ENCODE assay signal across 12 cellular contexts in genomic region chr11:96097844-96098421, GRCh38.
A peak's percentile ranks its signal among the peaks of the same experiment; 100 is the strongest.
DNase-seq lines count a peak whose midpoint lies in the region; ATAC-seq, FAIRE-seq and TF ChIP-seq lines count a peak whose summit lies in the region.
"Had no signal": no experiment of that assay in that cellular context is flagged by ENCODE, and none has a peak within 500 bp of the region (broad histone marks: within the 10 kb centered on the region; RNA-seq: fewer than 3 reads in every experiment).

No MANE protein-coding gene starts in this region.

- no peaks in the 10 kb centered on the region for H3K9me3 ChIP-seq in CD4-positive, alpha-beta T cell (ENCODE audit: control insufficient read depth, low read length)
- no peaks in the 10 kb centered on the region for H3K9me3 ChIP-seq in parathyroid adenoma (ENCODE audit: control insufficient read depth, low read length)
- H3K9me3 ChIP-seq: BLaER1 treated with 17β-estradiol and CSF1 and Interleukin-3, amounts not matched to agents 10 nM and 100 nM had no signal

- H3K27ac ChIP-seq in CD4-positive, alpha-beta T cell (ENCODE audit: low read depth, low read length), result no peak overlapping the region
- peak overlapping the region; percentile 72 for H3K27ac ChIP-seq in parathyroid adenoma

- peak overlapping the region; percentile 56 for H2AFZ ChIP-seq in parathyroid adenoma

- no peaks in the 10 kb centered on the region for H3K27me3 ChIP-seq in CD4-positive, alpha-beta T cell (ENCODE audit: control insufficient read depth, insufficient read depth, low read length)
- no peaks in the 10 kb centered on the region for H3K27me3 ChIP-seq in parathyroid adenoma (ENCODE audit: control insufficient read depth, insufficient read depth, low read length)
- H3K27me3 ChIP-seq: BLaER1 treated with 17β-estradiol and CSF1 and Interleukin-3, amounts not matched to agents 10 nM and 100 nM had no signal

- intact Hi-C loops in CD4-positive, alpha-beta T cell (cut with DNase I, micrococcal nuclease), result no loop called here

- peak overlapping the region; percentile 67 for H3K27ac Mint-ChIP-seq in CD4-positive, alpha-beta T cell
- H3K27ac Mint-ChIP-seq: activated CD8-positive, alpha-beta T cell treated with anti-CD3 and anti-CD28 coated beads, Interleukin-2, amount 10 ng/mL, durations not matched to agents 7 days and 5 days had no signal

- no peak for ATAC-seq in CD4-positive, alpha-beta T cell (ENCODE audit: poor library complexity)
- no peak for ATAC-seq in HG03432 (IDR thresholded peaks at IDR 0.05; ENCODE audit: unreplicated experiment)
- ATAC-seq: activated CD8-positive, alpha-beta T cell treated with anti-CD3 and anti-CD28 coated beads, Interleukin-2, amount 10 ng/mL, durations not matched to agents 7 days and 5 days had no signal

- CTCF ChIA-PET in CD4-positive, alpha-beta T cell (lab: Charles Lee), result no interaction called here

- TF ChIP-seq CTCF in CD4-positive, alpha-beta T cell (IDR thresholded peaks at IDR 0.05), result no peak
- TF ChIP-seq CTCF in fibroblast of the aortic adventitia (IDR thresholded peaks at IDR 0.05; ENCODE audit: insufficient read depth, low read length) (no peak), parathyroid adenoma (IDR thresholded peaks at IDR 0.05) (no peak)

- no peak overlapping the region for H3K4me2 ChIP-seq in parathyroid adenoma (ENCODE audit: low read length)

- H3K36me3 ChIP-seq in parathyroid adenoma (ENCODE audit: control insufficient read depth, insufficient read depth, low read length), result no peaks in the 10 kb centered on the region

- no peak overlapping the region for H3K9ac ChIP-seq in parathyroid adenoma

- H3K36me3 Mint-ChIP-seq in CD4-positive, alpha-beta T cell (ENCODE audit: low read depth), result peaks cover 53% of the 10 kb centered on the region

- peaks cover 67% of the 10 kb centered on the region for H3K4me1 Mint-ChIP-seq in CD4-positive, alpha-beta T cell (ENCODE audit: low read depth)

- no peaks in the 10 kb centered on the region for H3K79me2 ChIP-seq in parathyroid adenoma

- H3K4me3 Mint-ChIP-seq in CD4-positive, alpha-beta T cell, result no peak overlapping the region
- H3K4me3 Mint-ChIP-seq: activated CD8-positive, alpha-beta T cell treated with anti-CD3 and anti-CD28 coated beads, Interleukin-2, amount 10 ng/mL, durations not matched to agents 7 days and 5 days had no signal

- POLR2A ChIA-PET in CD4-positive, alpha-beta T cell (lab: Charles Lee), result no interaction called here

- no peak overlapping the region for H3K4me3 ChIP-seq in fibroblast of the aortic adventitia (ENCODE audit: low read depth, low read length)
- H3K4me3 ChIP-seq in parathyroid adenoma (ENCODE audit: low read depth, low read length), result no peak overlapping the region
- H3K4me3 ChIP-seq: BLaER1 treated with 17β-estradiol and CSF1 and Interleukin-3, amounts not matched to agents 10 nM and 100 nM had no signal

- no peaks in the 10 kb centered on the region for H3K27me3 Mint-ChIP-seq in CD4-positive, alpha-beta T cell

- H3K4me1 ChIP-seq in parathyroid adenoma, result peaks cover 17% of the 10 kb centered on the region

- FAIRE-seq in RCC 7860 (lab: Jason Lieb, UNC), result no peak

- DNase-seq in CD4-positive, alpha-beta T cell, result no peak
- peak; percentile 66 for DNase-seq in RCC 7860 (ENCODE audit: low spot score)
- DNase-seq in fibroblast of the aortic adventitia (ENCODE audit: low read depth), result peak; percentile 35
- DNase-seq in NCI-H1417 treated with DMSO at 0.1 percent for 48 hours (lab: John Stamatoyannopoulos, UW), result no peak
- no peak for DNase-seq in activated effector memory CD4-positive, alpha-beta T cell treated with Interleukin-2 at 50 U/mL for 16 hours
- no peak for DNase-seq in NCI-H2029 (lab: John Stamatoyannopoulos, UW)
- DNase-seq: activated CD8-positive, alpha-beta T cell treated with anti-CD3 and anti-CD28 coated beads, Interleukin-2, amount 10 ng/mL, durations not matched to agents 7 days and 5 days; foreskin melanocyte; NCI-H2227 treated with DMSO at 0.1 percent for 48 hours had no signal

- no peaks in the 10 kb centered on the region for H3K9me3 Mint-ChIP-seq in CD4-positive, alpha-beta T cell

Comparison
In these comparisons a context has a peak if more than half of its experiments do, and no peak if none do; other contexts are left out.
1. DNase-seq: peak in RCC 7860 (single experiment) and fibroblast of the aortic adventitia (single experiment); none in CD4-positive, alpha-beta T cell (0 of 10), NCI-H1417 treated with DMSO at 0.1 percent for 48 hours (single experiment), activated effector memory CD4-positive, alpha-beta T cell treated with Interleukin-2 at 50 U/mL for 16 hours (single experiment) and NCI-H2029 (single experiment).